Comparison of ENCODE assay signal across 11 cellular contexts in the genomic region with DNA sequence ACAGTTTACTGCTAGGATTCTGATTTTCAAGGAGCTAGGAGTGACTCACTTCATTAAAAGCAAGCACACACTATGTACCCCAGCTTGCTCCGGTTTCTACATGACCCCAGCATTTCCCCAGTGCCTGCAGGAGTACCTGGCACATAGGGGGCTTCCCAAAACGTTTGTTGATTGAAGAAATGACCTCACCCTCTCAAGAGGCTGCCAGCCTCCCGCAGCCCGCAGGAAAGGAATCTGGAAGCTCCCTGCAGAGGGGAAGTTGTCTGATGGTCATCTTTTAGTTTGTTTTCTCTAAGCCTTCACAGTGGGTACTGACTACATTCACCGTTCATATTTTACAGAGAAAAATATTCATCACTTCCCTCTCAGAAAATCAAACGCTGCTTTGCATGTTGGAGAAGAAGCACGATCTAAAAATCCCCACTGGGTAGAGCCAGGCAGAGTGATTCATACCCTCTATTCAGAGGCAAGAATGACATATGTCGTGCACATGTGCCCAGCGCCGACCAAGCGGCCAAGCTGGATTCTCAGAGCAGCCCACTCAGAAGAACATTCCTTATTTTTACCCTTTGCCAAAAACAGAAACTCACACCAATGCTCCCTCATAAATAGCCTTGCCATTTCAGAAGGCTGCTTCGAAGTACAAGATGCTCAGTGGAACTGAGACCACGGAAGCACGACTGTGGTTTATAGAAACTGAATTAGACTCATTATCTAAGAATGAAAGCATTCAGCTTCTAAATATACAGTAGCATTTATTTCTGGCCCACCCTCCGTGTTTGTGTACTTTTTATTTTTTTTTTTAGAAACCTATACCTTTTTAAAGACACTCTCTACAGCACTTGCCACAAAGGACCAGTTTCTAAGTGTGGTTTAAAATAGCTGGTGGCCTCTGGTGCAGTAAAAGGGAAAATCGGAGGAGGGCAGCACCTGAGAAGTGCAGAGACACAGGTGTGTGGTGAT.
DNase-seq lines count a peak whose midpoint lies in the region; ATAC-seq and TF ChIP-seq lines count a peak whose summit lies in the region.
"Had no signal": no experiment of that assay in that cellular context is flagged by ENCODE, and none has a peak within 500 bp of the region (broad histone marks: within the 10 kb centered on the region; RNA-seq: fewer than 3 reads in every experiment).

No MANE protein-coding gene starts in this region.

- no peak for TF ChIP-seq POLR2A in tibial nerve (IDR thresholded peaks at IDR 0.05)
- no peak for TF ChIP-seq POLR2A in body of pancreas (IDR thresholded peaks at IDR 0.05)

- H3K36me3 ChIP-seq in smooth muscle cell (ENCODE audit: low read depth): no peaks in the 10 kb centered on the region
- no peaks in the 10 kb centered on the region for H3K36me3 ChIP-seq in tibial nerve
- H3K36me3 ChIP-seq in body of pancreas (replicated peaks in 1 of 2; ENCODE audit: insufficient read depth in 1 of 2, low read depth in 2 of 2): no peaks in the 10 kb centered on the region

- no peak overlapping the region for H2AFZ ChIP-seq in smooth muscle cell (ENCODE audit: low read depth)

- no peaks in the 10 kb centered on the region for H4K20me1 ChIP-seq in smooth muscle cell (ENCODE audit: low read depth)

- peak overlapping the region; percentile 53 for H3K4me2 ChIP-seq in smooth muscle cell
- H3K4me2 ChIP-seq: KMS-11 had no signal

- ATAC-seq in GM18499 (IDR thresholded peaks at IDR 0.05; ENCODE audit: insufficient read depth, unreplicated experiment) (peak; percentile 45), HG02642 (IDR thresholded peaks at IDR 0.05; ENCODE audit: poor library complexity, unreplicated experiment) (peak; percentile 58), body of pancreas (no peak)
- ATAC-seq: activated T-helper 17 cell treated with anti-CD3 and anti-CD28 coated beads, Interleukin-2, amount 50 U/mL, for 72 hours had no signal

- WGBS in smooth muscle cell (ENCODE audit: low lambda C conversion rate): 51% methylated on average over 16 of the region's 16 CpGs
- 22 to 27% methylated on average over 16 of the region's 16 CpGs for WGBS in tibial nerve, 2 donors
- WGBS in body of pancreas, 2 donors: 58 to 59% methylated on average over 16 of the region's 16 CpGs

- H3F3A ChIP-seq in smooth muscle cell (ENCODE audit: low read depth): no peaks in the 10 kb centered on the region

- H3K27me3 ChIP-seq in smooth muscle cell (ENCODE audit: low read depth) (no peaks in the 10 kb centered on the region), tibial nerve (no peaks in the 10 kb centered on the region), body of pancreas (no peaks in the 10 kb centered on the region)

- H3K4me1 ChIP-seq in smooth muscle cell (ENCODE audit: low read depth) (no peaks in the 10 kb centered on the region), tibial nerve (peaks cover 0 to 27% (median 3%) of the 10 kb centered on the region in 4 donors), body of pancreas (no peaks in the 10 kb centered on the region)

- H3K27ac ChIP-seq in smooth muscle cell (ENCODE audit: low read depth) (no peak overlapping the region), tibial nerve (peak overlapping the region in 2 of 4 donors; percentile 58 to 70), body of pancreas (no peak overlapping the region)
- H3K27ac ChIP-seq: KMS-11, SK-N-MC had no signal

- TF ChIP-seq CTCF in smooth muscle cell (IDR thresholded peaks at IDR 0.05; ENCODE audit: borderline replicate concordance, insufficient read depth, poor library complexity, severe bottlenecking): no peak
- no peak for TF ChIP-seq CTCF in tibial nerve (IDR thresholded peaks at IDR 0.05)
- TF ChIP-seq CTCF in body of pancreas (IDR thresholded peaks at IDR 0.05): no peak

- H3K4me3 ChIP-seq in smooth muscle cell: no peak overlapping the region
- no peak overlapping the region for H3K4me3 ChIP-seq in tibial nerve
- no peak overlapping the region for H3K4me3 ChIP-seq in body of pancreas
- H3K4me3 ChIP-seq: SK-N-MC had no signal

- H3K9me3 ChIP-seq in smooth muscle cell (replicated peaks; ENCODE audit: low read depth) (no peaks in the 10 kb centered on the region), tibial nerve (peaks cover 0 to 11% (median 0%) of the 10 kb centered on the region in 4 donors), body of pancreas (no peaks in the 10 kb centered on the region)

- H3K9ac ChIP-seq in smooth muscle cell (ENCODE audit: low read depth): no peak overlapping the region
- H3K9ac ChIP-seq: KMS-11 had no signal

- intact Hi-C loops in body of pancreas (cut with DNase I): no loop called here

- no peaks in the 10 kb centered on the region for H3K79me2 ChIP-seq in smooth muscle cell (ENCODE audit: low read depth)

- DNase-seq in anterior cingulate cortex (lab: John Stamatoyannopoulos, UW) (peak in 43 of 58 donors; percentile 3 to 78 (median 34)), smooth muscle cell (lab: John Stamatoyannopoulos, UW; ENCODE audit: unreplicated experiment) (no peak), tibial nerve (ENCODE audit: low spot score in 2 of 2) (no peak), T1000 (lab: John Stamatoyannopoulos, UW) (no peak), body of pancreas (no peak)
- DNase-seq in activated CD4-positive, CD25-positive, alpha-beta regulatory T cell (lab: John Stamatoyannopoulos, UW): no peak

- peak in 1 of 2 donors; percentile 21 for TF ChIP-seq EP300 in tibial nerve (IDR thresholded peaks at IDR 0.05)

Comparison
In these comparisons a context has a peak if more than half of its experiments do, and no peak if none do; other contexts are left out.
1. DNase-seq: peak in anterior cingulate cortex (43 of 58); none in smooth muscle cell (single experiment), tibial nerve (0 of 2), activated CD4-positive, CD25-positive, alpha-beta regulatory T cell (0 of 4), T1000 (single experiment) and body of pancreas (0 of 4).